ENCODE assay signal across 16 cellular contexts in the genomic region with DNA sequence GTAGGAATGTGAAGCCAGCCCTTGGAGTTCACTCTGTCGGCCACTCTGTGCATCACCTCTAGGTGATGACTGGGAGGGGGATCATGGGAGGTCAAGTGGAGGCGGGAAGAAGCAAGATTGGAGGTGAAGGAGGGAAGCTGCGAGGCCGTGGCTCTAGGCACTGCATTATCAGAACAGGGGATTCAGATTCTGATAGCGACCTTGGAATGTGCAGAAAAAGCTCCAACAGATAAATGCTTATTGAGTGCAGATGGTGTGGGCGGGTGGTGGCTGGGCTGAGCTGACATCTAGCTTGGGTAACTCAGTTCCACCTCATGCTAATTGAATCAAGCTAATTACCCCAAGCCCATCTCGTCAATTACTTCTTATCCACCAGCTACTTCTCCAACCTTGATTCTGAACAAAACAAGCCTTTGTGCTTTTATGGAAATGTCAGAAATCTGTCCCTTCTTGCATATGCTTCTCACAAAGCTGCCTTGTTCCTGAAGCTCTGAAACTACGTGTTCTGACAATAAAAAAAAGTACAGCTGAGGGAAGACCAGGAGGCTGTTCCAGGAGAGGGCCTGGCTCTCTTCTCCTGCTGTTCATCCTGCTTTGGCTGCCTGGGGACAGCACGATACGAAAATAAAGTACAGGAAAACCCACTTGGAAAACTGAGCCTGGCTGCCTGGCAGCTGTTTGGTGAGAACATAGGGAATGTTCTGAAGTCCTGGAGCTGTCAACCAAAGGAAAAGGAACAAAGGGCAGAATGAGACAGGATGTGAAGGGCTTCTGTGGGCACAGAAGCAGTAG. TPM values are rescaled to one million over a fixed set of nuclear protein-coding genes. Genes with fewer than 3 reads are reported as not detected.
DNase-seq lines count a peak whose midpoint lies in the region; ATAC-seq, FAIRE-seq and TF ChIP-seq lines count a peak whose summit lies in the region.
"Had no signal": no experiment of that assay in that cellular context is flagged by ENCODE, and none has a peak within 500 bp of the region (broad histone marks: within the 10 kb centered on the region; RNA-seq: fewer than 3 reads in every experiment).

No MANE protein-coding gene starts in this region.

- no peak for TF ChIP-seq CTCF in endothelial cell of umbilical vein (IDR thresholded peaks at IDR 0.05; ENCODE audit: extremely low read depth in 1 of 2, insufficient read depth in 1 of 2, low read depth in 1 of 2, low read length in 2 of 2)
- TF ChIP-seq CTCF in mesothelial cell of epicardium (IDR thresholded peaks at IDR 0.05; ENCODE audit: unreplicated experiment): no peak
- TF ChIP-seq CTCF in testis (IDR thresholded peaks at IDR 0.05): peak in 1 of 3 experiments; percentile 5

- no peaks in the 10 kb centered on the region for H3K36me3 ChIP-seq in endothelial cell of umbilical vein (ENCODE audit: control insufficient read depth in 2 of 2, extremely low read depth in 1 of 2, insufficient read depth in 2 of 2, low read length in 2 of 2)
- no peaks in the 10 kb centered on the region for H3K36me3 ChIP-seq in testis (ENCODE audit: low read depth, missing control alignments)
- H3K36me3 ChIP-seq: left lung, transverse colon had no signal

- H3K4me3 ChIP-seq in endothelial cell of umbilical vein (replicated peaks in 1 of 3; ENCODE audit: insufficient read depth in 1 of 3, low read depth in 1 of 3, low read length in 3 of 3): no peak overlapping the region
- H3K4me3 ChIP-seq in testis: no peak overlapping the region
- H3K4me3 ChIP-seq: left lung, transverse colon had no signal

- H3K4me1 ChIP-seq in endothelial cell of umbilical vein (ENCODE audit: control insufficient read depth, extremely low read depth, insufficient read depth, low read length): no peaks in the 10 kb centered on the region
- peaks cover 32% of the 10 kb centered on the region for H3K4me1 ChIP-seq in testis
- H3K4me1 ChIP-seq: left lung had no signal

- H3K27me3 Mint-ChIP-seq in activated naive CD4-positive, alpha-beta T cell treated with anti-CD3 and anti-CD28 coated beads for 36 hours (ENCODE audit: low read depth): peaks cover 2% of the 10 kb centered on the region
- H3K27me3 Mint-ChIP-seq in mesothelial cell of epicardium (ENCODE audit: low read depth) (peaks cover 8% of the 10 kb centered on the region), immature natural killer cell (ENCODE audit: low read depth in 3 of 3) (peaks cover 3 to 5% (median 4%) of the 10 kb centered on the region in 3 donors)
- peaks cover 3% of the 10 kb centered on the region for H3K27me3 Mint-ChIP-seq in activated CD8-positive, alpha-beta memory T cell treated with anti-CD3 and anti-CD28 coated beads, Interleukin-2, amount 10 ng/mL, durations not matched to agents 7 days and 5 days

- peak overlapping the region; percentile 47 for H2AFZ ChIP-seq in endothelial cell of umbilical vein (ENCODE audit: low read depth, low read length)

- POLR2A ChIA-PET in endothelial cell of umbilical vein (lab: Charles Lee): no interaction called here

- peak overlapping the region; percentile 21 for H3K27ac Mint-ChIP-seq in activated naive CD4-positive, alpha-beta T cell treated with anti-CD3 and anti-CD28 coated beads for 36 hours
- peak overlapping the region; percentile 82 for H3K27ac Mint-ChIP-seq in mesothelial cell of epicardium
- H3K27ac Mint-ChIP-seq in activated CD8-positive, alpha-beta memory T cell treated with anti-CD3 and anti-CD28 coated beads, Interleukin-2, amount 10 ng/mL, durations not matched to agents 7 days and 5 days: no peak overlapping the region
- peak overlapping the region in 1 of 6 donors; percentile 21 for H3K27ac Mint-ChIP-seq in immature natural killer cell
- H3K27ac Mint-ChIP-seq: activated T-helper 2 cell treated with anti-CD3 and anti-CD28 coated beads, Interferon-gamma antibody, Interleukin-2, Interleukin-4, amounts not matched to agents 10 μg/mL and 5 μg/mL and 100 μg/mL, durations not matched to agents 14 hours and 24 hours and 36 hours had no signal

- H3K27me3 ChIP-seq in endothelial cell of umbilical vein (ENCODE audit: control insufficient read depth in 2 of 2, insufficient read depth in 2 of 2, low read length in 2 of 2): peaks cover 0 to 1% of the 10 kb centered on the region in 2 experiments
- no peaks in the 10 kb centered on the region for H3K27me3 ChIP-seq in testis
- H3K27me3 ChIP-seq: left lung, transverse colon had no signal

- BruUV-seq in endothelial cell of umbilical vein (replicated peaks; lab: Mats Ljungman, UMichigan): no TSS peak

- dilution Hi-C loops in endothelial cell of umbilical vein (cut with MboI; ENCODE audit: extremely low pct_ligation_motif_present, low sequenced_read_pairs): no loop called here

- H3K4me3 Mint-ChIP-seq in activated naive CD4-positive, alpha-beta T cell treated with anti-CD3 and anti-CD28 coated beads for 36 hours: no peak overlapping the region
- H3K4me3 Mint-ChIP-seq in mesothelial cell of epicardium: no peak overlapping the region
- no peak overlapping the region for H3K4me3 Mint-ChIP-seq in activated CD8-positive, alpha-beta memory T cell treated with anti-CD3 and anti-CD28 coated beads, Interleukin-2, amount 10 ng/mL, durations not matched to agents 7 days and 5 days
- H3K4me3 Mint-ChIP-seq in immature natural killer cell: no peak overlapping the region

- no peak overlapping the region for H3K4me2 ChIP-seq in endothelial cell of umbilical vein (ENCODE audit: insufficient read depth, low read length)

- H3K9me3 ChIP-seq in endothelial cell of umbilical vein (replicated peaks; ENCODE audit: control insufficient read depth, insufficient read depth, low read length) (no peaks in the 10 kb centered on the region), testis (no peaks in the 10 kb centered on the region)
- H3K9me3 ChIP-seq: transverse colon had no signal

- TF ChIP-seq POLR2A in endothelial cell of umbilical vein (IDR thresholded peaks at IDR 0.05; ENCODE audit: low read depth, low read length) (no peak), testis (IDR thresholded peaks at IDR 0.05) (no peak)

- ATAC-seq in activated CD8-positive, alpha-beta memory T cell treated with anti-CD3 and anti-CD28 coated beads, Interleukin-2, amount 10 ng/mL, durations not matched to agents 7 days and 5 days: no peak
- ATAC-seq: left lung had no signal

- H3K9ac ChIP-seq in endothelial cell of umbilical vein (replicated peaks; ENCODE audit: extremely low read depth, insufficient read depth, low read length): no peak overlapping the region

- DNase-seq in activated naive CD4-positive, alpha-beta T cell treated with anti-CD3 and anti-CD28 coated beads for 36 hours: no peak
- no peak for DNase-seq in activated naive CD4-positive, alpha-beta T cell treated with anti-CD3 and anti-CD28 coated beads, Interleukin-2, amount 50 U/mL, for 16 hours
- DNase-seq in endothelial cell of umbilical vein (ENCODE audit: low read depth, low spot score) (peak; percentile 36), mesothelial cell of epicardium (ENCODE audit: low spot score in 2 of 2, unreplicated experiment in 2 of 2) (no peak), testis (peak; percentile 67), immature natural killer cell (no peak), NCI-H2196 treated with DMSO at 0.1 percent for 48 hours (lab: John Stamatoyannopoulos, UW; ENCODE audit: unreplicated experiment) (no peak)
- no peak for DNase-seq in activated CD8-positive, alpha-beta memory T cell treated with anti-CD3 and anti-CD28 coated beads, Interleukin-2, amount 10 ng/mL, durations not matched to agents 7 days and 5 days
- DNase-seq: activated CD4-positive, alpha-beta T cell treated with anti-CD3 and anti-CD28 coated beads for 1 hour; DMS53; left lung; NCI-H226; transverse colon had no signal

- peaks cover 2% of the 10 kb centered on the region for H3K36me3 Mint-ChIP-seq in activated naive CD4-positive, alpha-beta T cell treated with anti-CD3 and anti-CD28 coated beads for 36 hours (ENCODE audit: low read depth)
- H3K36me3 Mint-ChIP-seq in mesothelial cell of epicardium (no peaks in the 10 kb centered on the region), immature natural killer cell (no peaks in the 10 kb centered on the region)
- H3K36me3 Mint-ChIP-seq in activated CD8-positive, alpha-beta memory T cell treated with anti-CD3 and anti-CD28 coated beads, Interleukin-2, amount 10 ng/mL, durations not matched to agents 7 days and 5 days: peaks cover 2% of the 10 kb centered on the region

- no peak overlapping the region for H3K27ac ChIP-seq in endothelial cell of umbilical vein (ENCODE audit: insufficient read depth, low read depth, low read length)
- peak overlapping the region; percentile 64 to 82 for H3K27ac ChIP-seq in testis
- H3K27ac ChIP-seq: left lung had no signal

- no peaks in the 10 kb centered on the region for H3K79me2 ChIP-seq in endothelial cell of umbilical vein (ENCODE audit: control insufficient read depth, insufficient read depth, low read length)

- peaks cover 16% of the 10 kb centered on the region for H3K9me3 Mint-ChIP-seq in activated naive CD4-positive, alpha-beta T cell treated with anti-CD3 and anti-CD28 coated beads for 36 hours
- H3K9me3 Mint-ChIP-seq in mesothelial cell of epicardium (peaks cover 14% of the 10 kb centered on the region), immature natural killer cell (peaks cover 0 to 5% (median 0%) of the 10 kb centered on the region in 6 donors)
- peaks cover 9% of the 10 kb centered on the region for H3K9me3 Mint-ChIP-seq in activated CD8-positive, alpha-beta memory T cell treated with anti-CD3 and anti-CD28 coated beads, Interleukin-2, amount 10 ng/mL, durations not matched to agents 7 days and 5 days (ENCODE audit: low read depth)

- FAIRE-seq in endothelial cell of umbilical vein (lab: Jason Lieb, UNC): peak; percentile 48
- FAIRE-seq: colon had no signal

- intact Hi-C loops in activated naive CD4-positive, alpha-beta T cell treated with anti-CD3 and anti-CD28 coated beads for 36 hours (cut with micrococcal nuclease): no loop called here
- intact Hi-C loops in endothelial cell of umbilical vein (cut with micrococcal nuclease): no loop called here
- intact Hi-C loops in testis (cut with DNase I; ENCODE audit: low total_unique reads): no loop called here

- WGBS in testis, 2 donors: 24 to 50% methylated on average over 10 of the region's 10 CpGs

- H3K4me1 Mint-ChIP-seq in activated naive CD4-positive, alpha-beta T cell treated with anti-CD3 and anti-CD28 coated beads for 36 hours (ENCODE audit: low read depth): no peaks in the 10 kb centered on the region
- peaks cover 20% of the 10 kb centered on the region for H3K4me1 Mint-ChIP-seq in mesothelial cell of epicardium
- no peaks in the 10 kb centered on the region for H3K4me1 Mint-ChIP-seq in activated CD8-positive, alpha-beta memory T cell treated with anti-CD3 and anti-CD28 coated beads, Interleukin-2, amount 10 ng/mL, durations not matched to agents 7 days and 5 days
- no peaks in the 10 kb centered on the region for H3K4me1 Mint-ChIP-seq in immature natural killer cell

- no peaks in the 10 kb centered on the region for H4K20me1 ChIP-seq in endothelial cell of umbilical vein (replicated peaks; ENCODE audit: control insufficient read depth, extremely low read depth, insufficient read depth, low read length)

- CTCF ChIA-PET in activated naive CD4-positive, alpha-beta T cell treated with anti-CD3 and anti-CD28 coated beads for 36 hours (lab: Charles Lee): interaction anchor here (0.7 to 4.1 kb wide), 3 partner anchors 14 to 22 kb away, joined by 3 to 33 read pairs (median 7); no protein-coding TSS in a partner anchor
- CTCF ChIA-PET in endothelial cell of umbilical vein (lab: Charles Lee): interaction anchor here (0.9 to 4.4 kb wide), 2 partner anchors 13 to 30 kb away, joined by 3 to 31 read pairs; no protein-coding TSS in a partner anchor
- CTCF ChIA-PET in activated CD8-positive, alpha-beta memory T cell treated with anti-CD3 and anti-CD28 coated beads, Interleukin-2, amount 10 ng/mL, durations not matched to agents 7 days and 5 days (lab: Charles Lee): interaction anchor here (0.6 to 3.4 kb wide), 3 partner anchors 13 to 65 kb away, joined by 3 to 14 read pairs (median 5); no protein-coding TSS in a partner anchor

- no peaks in the 10 kb centered on the region for H3K9me1 ChIP-seq in endothelial cell of umbilical vein (replicated peaks; ENCODE audit: control insufficient read depth, extremely low read depth, insufficient read depth, low read length)

RNA-seq across cellular contexts. Expression of a gene that starts 27.5 kb away (rescaled TPM):
- total RNA-seq in activated naive CD4-positive, alpha-beta T cell treated with anti-CD3 and anti-CD28 coated beads for 36 hours: not detected
- total RNA-seq in endothelial cell of umbilical vein (not detected in 2 replicates), mesothelial cell of epicardium (not detected in 3 replicates), testis (1 to 10 TPM in 1 of 2 donors, under 1 TPM in 1; 0.87 to 3.5 TPM)
- polyA plus RNA-seq in endothelial cell of umbilical vein (not detected in 2 replicates), testis (ENCODE audit: insufficient read depth, low read depth, low replicate concordance) (1.4 TPM), immature natural killer cell (not detected)
- not detected in 2 replicates for polyA plus RNA-seq in endothelial cell of umbilical vein (2011; cell fraction: cytosol; rRNA removed)
- polyA plus RNA-seq in endothelial cell of umbilical vein (2011; cell fraction: nucleus; rRNA removed): not detected in 2 replicates
- not detected in 2 replicates for polyA plus RNA-seq in endothelial cell of umbilical vein (2012)
- not detected in 2 replicates for polyA minus RNA-seq in endothelial cell of umbilical vein
- not detected for polyA minus RNA-seq in endothelial cell of umbilical vein (2011; cell fraction: cytosol; rRNA and poly(A)+ RNA removed)
- not detected in 2 replicates for polyA minus RNA-seq in endothelial cell of umbilical vein (2011; cell fraction: nucleus; rRNA and poly(A)+ RNA removed)
- total RNA-seq in activated CD8-positive, alpha-beta memory T cell treated with anti-CD3 and anti-CD28 coated beads, Interleukin-2, amount 10 ng/mL, durations not matched to agents 7 days and 5 days: not detected
- total RNA-seq: activated T-helper 2 cell treated with anti-CD3 and anti-CD28 coated beads, Interferon-gamma antibody, Interleukin-2, Interleukin-4, amounts not matched to agents 10 μg/mL and 5 μg/mL and 100 μg/mL, durations not matched to agents 14 hours and 24 hours and 36 hours; left lung; renal cortical epithelial cell; transverse colon had no signal

RNA-seq across cellular contexts. Expression of a gene that starts 49.8 kb away (rescaled TPM):
- total RNA-seq in activated naive CD4-positive, alpha-beta T cell treated with anti-CD3 and anti-CD28 coated beads for 36 hours: 10 to 100 TPM; 10.6 to 11.1 TPM
- total RNA-seq in endothelial cell of umbilical vein: 7.0 and 9.8 TPM in 2 replicates
- 6.7 and 9.5 TPM in 2 replicates for polyA plus RNA-seq in endothelial cell of umbilical vein
- polyA plus RNA-seq in endothelial cell of umbilical vein (2011; cell fraction: cytosol; rRNA removed): 4.5 and 4.7 TPM in 2 replicates
- 26.5 and 30.7 TPM in 2 replicates for polyA plus RNA-seq in endothelial cell of umbilical vein (2011; cell fraction: nucleus; rRNA removed)
- 4.0 and 5.1 TPM in 2 replicates for polyA plus RNA-seq in endothelial cell of umbilical vein (2012)
- polyA minus RNA-seq in endothelial cell of umbilical vein: 10.9 and 12.0 TPM in 2 replicates
- polyA minus RNA-seq in endothelial cell of umbilical vein (2011; cell fraction: cytosol; rRNA and poly(A)+ RNA removed): 1.7 TPM
- polyA minus RNA-seq in endothelial cell of umbilical vein (2011; cell fraction: nucleus; rRNA and poly(A)+ RNA removed): 10.6 and 12.8 TPM in 2 replicates
- 15.0 to 17.4 TPM (median 16.5 TPM) in 3 replicates for total RNA-seq in mesothelial cell of epicardium
- 10 to 100 TPM; 23.8 to 46.6 TPM for total RNA-seq in testis
- polyA plus RNA-seq in testis (ENCODE audit: insufficient read depth, low read depth, low replicate concordance): 29.5 TPM
- total RNA-seq in activated CD8-positive, alpha-beta memory T cell treated with anti-CD3 and anti-CD28 coated beads, Interleukin-2, amount 10 ng/mL, durations not matched to agents 7 days and 5 days: 10 to 100 TPM in 1 of 2 experiments, 1 to 10 TPM in 1; 9.3 to 25.9 TPM
- 1 to 10 TPM; 2.1 to 5.8 (median 3.2) TPM for polyA plus RNA-seq in immature natural killer cell

Comparison
In these comparisons a context has a peak if more than half of its experiments do, and no peak if none do; other contexts are left out.
1. DNase-seq: peak in endothelial cell of umbilical vein (single experiment) and testis (single experiment); none in activated naive CD4-positive, alpha-beta T cell treated with anti-CD3 and anti-CD28 coated beads for 36 hours (single experiment), activated naive CD4-positive, alpha-beta T cell treated with anti-CD3 and anti-CD28 coated beads, Interleukin-2, amount 50 U/mL, for 16 hours (single experiment), mesothelial cell of epicardium (0 of 2), activated CD8-positive, alpha-beta memory T cell treated with anti-CD3 and anti-CD28 coated beads, Interleukin-2, amount 10 ng/mL, durations not matched to agents 7 days and 5 days (single experiment), immature natural killer cell (0 of 3) and NCI-H2196 treated with DMSO at 0.1 percent for 48 hours (single experiment).